Comparison of ENCODE assay signal across 6 cellular contexts in genomic region chr19:49422407-49423277, GRCh38. TPM values are rescaled to one million over a fixed set of nuclear protein-coding genes. Genes with fewer than 3 reads are reported as not detected.
DNase-seq lines count a peak whose midpoint lies in the region; ATAC-seq and TF ChIP-seq lines count a peak whose summit lies in the region.

No MANE protein-coding gene starts in this region.

- peak; percentile 61 to 85 for DNase-seq in NCI-H1930 (lab: John Stamatoyannopoulos, UW)
- peak; percentile 26 to 45 (median 38) for DNase-seq in body of pancreas
- peak; percentile 92 for DNase-seq in neural progenitor cell (ENCODE audit: low spot score)

- H3K4me1 Mint-ChIP-seq in neural progenitor cell = peaks cover 51% of the 10 kb centered on the region

- peaks cover 6% of the 10 kb centered on the region for H3K9me3 Mint-ChIP-seq in neural progenitor cell

- TF ChIP-seq CTCF in C4-2B (conservative IDR thresholded peaks at IDR 0.05) = peak; percentile 77
- peak; percentile 13 to 39 (median 24) for TF ChIP-seq CTCF in body of pancreas (IDR thresholded peaks at IDR 0.05)
- TF ChIP-seq CTCF in neural progenitor cell (IDR thresholded peaks at IDR 0.05) = peak; percentile 79

- H3K9me3 ChIP-seq in body of pancreas = no peaks in the 10 kb centered on the region
- no peaks in the 10 kb centered on the region for H3K9me3 ChIP-seq in neural progenitor cell (ENCODE audit: low read depth)

- H2AFZ ChIP-seq in neural progenitor cell (replicated peaks) = no peak overlapping the region

- TF ChIP-seq POLR2A in body of pancreas (IDR thresholded peaks at IDR 0.05) = no peak

- H3K79me2 ChIP-seq in neural progenitor cell (ENCODE audit: low read depth) = no peaks in the 10 kb centered on the region

- no peak overlapping the region for H3K4me3 ChIP-seq in body of pancreas
- peak overlapping the region; percentile 36 for H3K4me3 ChIP-seq in neural progenitor cell

- peak overlapping the region; percentile 69 for H3K4me2 ChIP-seq in neural progenitor cell

- no peaks in the 10 kb centered on the region for H3K36me3 ChIP-seq in body of pancreas (replicated peaks in 1 of 2; ENCODE audit: insufficient read depth in 1 of 2, low read depth in 2 of 2)
- no peaks in the 10 kb centered on the region for H3K36me3 ChIP-seq in neural progenitor cell

- no peak overlapping the region for H3K27ac Mint-ChIP-seq in neural progenitor cell

- H3K4me1 ChIP-seq in body of pancreas = peaks cover 26% of the 10 kb centered on the region
- peaks cover 28% of the 10 kb centered on the region for H3K4me1 ChIP-seq in neural progenitor cell

- peaks cover 7% of the 10 kb centered on the region for H4K20me1 ChIP-seq in neural progenitor cell (ENCODE audit: low read depth)

- WGBS in body of pancreas, 2 donors = 3 to 6% methylated on average over 24 to 67 of the region's 69 CpGs

- ATAC-seq in body of pancreas (peak; percentile 49), GM19023 (IDR thresholded peaks at IDR 0.05; ENCODE audit: unreplicated experiment) (no peak), HG02678 (IDR thresholded peaks at IDR 0.05; ENCODE audit: unreplicated experiment) (no peak)

- H3K36me3 Mint-ChIP-seq in neural progenitor cell = no peaks in the 10 kb centered on the region

- intact Hi-C loops in body of pancreas (cut with DNase I) = no loop called here

- peak overlapping the region; percentile 82 for H3K4me3 Mint-ChIP-seq in neural progenitor cell

- H3K9ac ChIP-seq in neural progenitor cell = no peak overlapping the region

- H3K27me3 Mint-ChIP-seq in neural progenitor cell (ENCODE audit: insufficient read depth, low read depth) = peaks cover 86% of the 10 kb centered on the region

- H3F3A ChIP-seq in neural progenitor cell (ENCODE audit: low read depth) = peaks cover 55% of the 10 kb centered on the region

- H3K27ac ChIP-seq in C4-2B = no peak overlapping the region
- no peak overlapping the region for H3K27ac ChIP-seq in body of pancreas
- H3K27ac ChIP-seq in neural progenitor cell = no peak overlapping the region

- H3K27me3 ChIP-seq in body of pancreas = peaks cover 0 to 48% of the 10 kb centered on the region in 2 donors
- peaks cover 92% of the 10 kb centered on the region for H3K27me3 ChIP-seq in neural progenitor cell

RNA-seq across cellular contexts. Expression of gene PTH2, which starts 0.6 kb away (rescaled TPM):
- total RNA-seq in body of pancreas (not detected), neural progenitor cell (ENCODE audit: low replicate concordance) (not detected in 2 replicates)

RNA-seq across cellular contexts. Expression of gene GFY, which starts 2.5 kb away (rescaled TPM):
- total RNA-seq in body of pancreas = not detected
- total RNA-seq in neural progenitor cell (ENCODE audit: low replicate concordance) = 0.09 TPM in 1 of 2 replicates, not detected in the other

RNA-seq across cellular contexts. Expression of gene SLC17A7, which starts 18.7 kb away (rescaled TPM):
- total RNA-seq in body of pancreas = under 1 TPM in 1 of 2 donors, not detected in 1; 0.26 TPM
- 1.4 TPM in 2 replicates for total RNA-seq in neural progenitor cell (ENCODE audit: low replicate concordance)

RNA-seq across cellular contexts. Expression of gene PIH1D1, which starts 29.0 kb away (rescaled TPM):
- total RNA-seq in body of pancreas (10 to 100 TPM; 57.0 to 63.3 TPM), neural progenitor cell (ENCODE audit: low replicate concordance) (133 and 168 TPM in 2 replicates)

RNA-seq across cellular contexts. Expression of gene ALDH16A1, which starts 30.4 kb away (rescaled TPM):
- total RNA-seq in body of pancreas = 10 to 100 TPM; 25.9 to 38.9 TPM
- 14.7 and 77.6 TPM in 2 replicates for total RNA-seq in neural progenitor cell (ENCODE audit: low replicate concordance)

Comparison
In these comparisons a context has a peak if more than half of its experiments do, and no peak if none do; other contexts are left out.
1. CTCF ChIP-seq: peak in every context shown above with its lines; median percentile 79 in neural progenitor cell; 77 in C4-2B; 24 in body of pancreas.
2. DNase-seq: peak in every context shown above with its lines; median percentile 92 in neural progenitor cell; 73 in NCI-H1930; 38 in body of pancreas.